Comparison of ENCODE assay signal across 10 cellular contexts in genomic region chr16:69741951-69742904, GRCh38. TPM values are rescaled to one million over a fixed set of nuclear protein-coding genes. Genes with fewer than 3 reads are reported as not detected.
A peak's percentile ranks its signal among the peaks of the same experiment; 100 is the strongest.
DNase-seq lines count a peak whose midpoint lies in the region; ATAC-seq and TF ChIP-seq lines count a peak whose summit lies in the region.
"Had no signal": no experiment of that assay in that cellular context is flagged by ENCODE, and none has a peak within 500 bp of the region (broad histone marks: within the 10 kb centered on the region; RNA-seq: fewer than 3 reads in every experiment).

No MANE protein-coding gene starts in this region.

- H3K4me1 ChIP-seq in RWPE2 (ENCODE audit: insufficient read depth, poor library complexity, severe bottlenecking), result peaks cover 12% of the 10 kb centered on the region
- peaks cover 11 to 13% of the 10 kb centered on the region in 2 donors for H3K4me1 ChIP-seq in mucosa of rectum (ENCODE audit: control insufficient read depth in 2 of 2, insufficient read depth in 2 of 2, low read length in 2 of 2)

- POLR2A ChIA-PET in GM10248 (lab: Yijun Ruan, JAX), result interaction anchor here (0.7 kb wide), 1 partner anchor 12 kb away, joined by 3 read pairs; no protein-coding TSS in a partner anchor
- POLR2A ChIA-PET in HEK293T (lab: Yijun Ruan, JAX), result interaction anchor here (0.9 to 1.3 kb wide), 3 partner anchors 12 to 16 kb away, joined by 3 to 4 read pairs (median 4); partner anchors contain the start of genes NOB1 and NQO1

- peak; percentile 40; the same call in 2 of the 3 replicates for ATAC-seq in RWPE2 (ENCODE audit: low read depth)
- ATAC-seq in GM18520 (IDR thresholded peaks at IDR 0.05; ENCODE audit: unreplicated experiment), result no peak

- peak; percentile 35 for DNase-seq in AG20443 (ENCODE audit: low spot score)
- peak; percentile 78 for DNase-seq in RWPE2 (ENCODE audit: low spot score)
- DNase-seq in fibroblast of the aortic adventitia (ENCODE audit: low read depth), result peak; percentile 53
- DNase-seq in GM10248 (ENCODE audit: extremely low spot score), result no peak
- DNase-seq in islet precursor cell, result no peak
- DNase-seq in HEK293T (ENCODE audit: extremely low spot score), result no peak
- DNase-seq: activated CD8-positive, alpha-beta memory T cell treated with anti-CD3 and anti-CD28 coated beads, Interleukin-2, amount 50 U/mL, for 4 hours; stimulated activated CD8-positive, alpha-beta memory T cell treated with anti-CD3 and anti-CD28 coated beads, Interleukin-4, amount 100 ng/mL, for 48 hours had no signal

- peak overlapping the region; percentile 55 for H3K27ac ChIP-seq in RWPE2 (ENCODE audit: poor library complexity, severe bottlenecking)
- H3K27ac ChIP-seq in mucosa of rectum (ENCODE audit: low read depth in 2 of 2, low read length in 2 of 2), result peak overlapping the region; percentile 37 to 58

- H3K27me3 ChIP-seq in RWPE2 (ENCODE audit: insufficient read depth, poor library complexity, severe bottlenecking), result no peaks in the 10 kb centered on the region
- H3K27me3 ChIP-seq in mucosa of rectum (ENCODE audit: control insufficient read depth in 2 of 2, insufficient read depth in 2 of 2, low read length in 2 of 2), result no peaks in the 10 kb centered on the region

- H3K9ac ChIP-seq in mucosa of rectum (ENCODE audit: low read depth in 1 of 2, low read length in 2 of 2), result peak overlapping the region in 1 of 2 donors; percentile 8

- H3K9me3 ChIP-seq in RWPE2 (ENCODE audit: severe bottlenecking), result no peaks in the 10 kb centered on the region
- H3K9me3 ChIP-seq in mucosa of rectum (ENCODE audit: control insufficient read depth in 2 of 2, low read length in 2 of 2), result no peaks in the 10 kb centered on the region

- no peak overlapping the region for H3K4me3 ChIP-seq in RWPE2 (ENCODE audit: severe bottlenecking)
- H3K4me3 ChIP-seq in fibroblast of the aortic adventitia (ENCODE audit: low read depth, low read length), result no peak overlapping the region
- peak overlapping the region; percentile 2 to 15 for H3K4me3 ChIP-seq in mucosa of rectum (ENCODE audit: low read length in 2 of 2)

- TF ChIP-seq CTCF in RWPE2 (IDR thresholded peaks at IDR 0.05; ENCODE audit: poor library complexity, severe bottlenecking) (no peak), fibroblast of the aortic adventitia (IDR thresholded peaks at IDR 0.05; ENCODE audit: insufficient read depth, low read length) (no peak), GM10248 (IDR thresholded peaks at IDR 0.05; ENCODE audit: control extremely low read depth, extremely low read depth, low read depth, missing control alignments) (no peak)

- H3K36me3 ChIP-seq in RWPE2 (ENCODE audit: low read depth) (peaks cover 75% of the 10 kb centered on the region), mucosa of rectum (ENCODE audit: control insufficient read depth in 2 of 2, insufficient read depth in 2 of 2, low read length in 2 of 2) (peaks cover 51 to 53% of the 10 kb centered on the region in 2 donors)

- CTCF ChIA-PET in GM10248 (lab: Yijun Ruan, JAX) (interaction anchor here (1.0 to 2.7 kb wide), 5 partner anchors 10 to 188 kb away, joined by 3 to 19 read pairs (median 4); partner anchors contain the start of gene NOB1), HEK293T (lab: Yijun Ruan, JAX) (interaction anchor here (0.8 kb wide), 1 partner anchor 13 kb away, joined by 4 read pairs; the partner anchor contains the start of gene NOB1)

TF ChIP-seq in HEK293T, 16 proteins besides CTCF, POLR2A, EP300 and RAD21:
- TF ChIP-seq CTBP1 (IDR thresholded peaks at IDR 0.05; ENCODE audit: borderline replicate concordance), result no peak

RNA-seq across cellular contexts. Expression of gene NOB1, which starts 12.5 kb away (rescaled TPM):
- total RNA-seq in fibroblast of the aortic adventitia (ENCODE audit: low replicate concordance), result 27.0 and 35.8 TPM in 2 replicates

RNA-seq across cellular contexts. Expression of gene NQO1, which starts 15.9 kb away (rescaled TPM):
- total RNA-seq in fibroblast of the aortic adventitia (ENCODE audit: low replicate concordance), result 180 and 302 TPM in 2 replicates

RNA-seq across cellular contexts. Expression of gene WWP2, which starts 19.9 kb away (rescaled TPM):
- total RNA-seq in fibroblast of the aortic adventitia (ENCODE audit: low replicate concordance), result 28.5 and 28.7 TPM in 2 replicates

Comparison
In these comparisons a context has a peak if more than half of its experiments do, and no peak if none do; other contexts are left out.
1. DNase-seq: peak in AG20443 (single experiment), RWPE2 (single experiment) and fibroblast of the aortic adventitia (single experiment); none in GM10248 (single experiment), islet precursor cell (single experiment) and HEK293T (single experiment).
2. H3K4me3 ChIP-seq: peak in mucosa of rectum (2 of 2); none in RWPE2 (single experiment) and fibroblast of the aortic adventitia (single experiment).